Comparison of ENCODE assay signal across 5 cellular contexts in the genomic region with DNA sequence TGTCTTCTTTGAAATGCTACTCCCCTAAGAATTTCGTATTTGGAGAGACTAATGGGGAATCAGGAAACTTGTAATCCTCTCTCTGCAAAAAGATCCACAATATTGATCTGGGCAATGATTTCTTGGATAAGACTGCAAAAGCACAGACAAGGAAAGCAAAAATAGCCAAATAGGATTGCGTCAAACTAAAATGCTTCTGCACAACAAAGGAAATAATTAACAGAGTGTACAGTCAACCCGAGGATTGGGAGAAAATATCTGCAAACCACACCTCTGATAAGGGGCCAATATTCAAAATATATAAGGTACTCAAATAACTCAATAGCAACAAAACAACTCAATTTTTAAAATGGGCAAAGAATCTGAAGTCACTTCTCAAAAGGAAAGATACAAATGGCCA. TPM values are rescaled to one million over a fixed set of nuclear protein-coding genes. Genes with fewer than 3 reads are reported as not detected.
A peak's percentile ranks its signal among the peaks of the same experiment; 100 is the strongest.
DNase-seq lines count a peak whose midpoint lies in the region; ATAC-seq, FAIRE-seq and TF ChIP-seq lines count a peak whose summit lies in the region.
"Not testable (repeated sequence)": the region's sequence is repeated elsewhere in the genome, so short reads cannot be mapped to it uniquely, and the experiment has no call there.

No MANE protein-coding gene starts in this region.

- not testable (repeated sequence) for TF ChIP-seq EP300 in GM12878 (IDR thresholded peaks at IDR 0.05; ENCODE audit: borderline replicate concordance in 1 of 2, control insufficient read depth in 1 of 2, low read depth in 2 of 2, low read length in 2 of 2)

- not testable (repeated sequence) for H3K9me3 ChIP-seq in GM12878 (replicated peaks; ENCODE audit: control insufficient read depth, insufficient read depth, low read length); right lobe of liver

- not testable (repeated sequence) for H3K9me3 Mint-ChIP-seq in Calu3 (ENCODE audit: low read depth, unreplicated experiment)

- DNase-seq in Calu3; GM19239 (ENCODE audit: insufficient read length, low spot score); GM12878 (ENCODE audit: low read depth, low spot score); right lobe of liver: not testable (repeated sequence)

- H3K4me3 Mint-ChIP-seq in Calu3 (ENCODE audit: low read depth, unreplicated experiment): not testable (repeated sequence)

- TF ChIP-seq POLR2A in GM12878 (IDR thresholded peaks at IDR 0.05; ENCODE audit: low read depth, low read length); right lobe of liver (IDR thresholded peaks at IDR 0.05): not testable (repeated sequence)

- not testable (repeated sequence) for H3K4me2 ChIP-seq in GM12878 (ENCODE audit: control insufficient read depth, insufficient read depth)

- not testable (repeated sequence) for H3K9ac ChIP-seq in GM12878 (ENCODE audit: control insufficient read depth, insufficient read depth, low read length)

- intact Hi-C loops in Calu3 (cut with micrococcal nuclease; ENCODE audit: unreplicated experiment); GM12878 (cut with micrococcal nuclease; ENCODE audit: unreplicated experiment); right lobe of liver (cut with DNase I): not testable (repeated sequence)

- RAD21 ChIA-PET in GM12878 (lab: Charles Lee; ENCODE audit: unreplicated experiment): not testable (repeated sequence)

- 28% methylated on average over 3 of the region's 3 CpGs for WGBS in GM12878 (ENCODE audit: insufficient coverage, insufficient replicate concordance, low lambda C conversion rate, missing lambda C conversion rate)
- WGBS in right lobe of liver (ENCODE audit: insufficient coverage, low coverage, low lambda C conversion rate, missing lambda C conversion rate): 26% methylated on average over 3 of the region's 3 CpGs

- not testable (repeated sequence) for TF ChIP-seq RAD21 in GM12878 (IDR thresholded peaks at IDR 0.05; ENCODE audit: insufficient read depth, low read depth, low read length)

- H3K4me1 ChIP-seq in GM12878 (ENCODE audit: control insufficient read depth, insufficient read depth, low read length): not testable (repeated sequence)
- peaks cover 0 to 10% (median 0%) of the 10 kb centered on the region in 4 donors for H3K4me1 ChIP-seq in right lobe of liver

- H3K27me3 Mint-ChIP-seq in Calu3 (ENCODE audit: unreplicated experiment): not testable (repeated sequence)

- POLR2A ChIA-PET in GM12878 (lab: Charles Lee): not testable (repeated sequence)

- H3K27ac ChIP-seq in GM12878 (ENCODE audit: control insufficient read depth, insufficient read depth); right lobe of liver: not testable (repeated sequence)

- H3K36me3 Mint-ChIP-seq in Calu3 (ENCODE audit: insufficient read depth, unreplicated experiment): not testable (repeated sequence)

- CTCF ChIA-PET in Calu3 (lab: Charles Lee); GM12878 (lab: Yijun Ruan, JAX): not testable (repeated sequence)

- not testable (repeated sequence) for H3K27me3 ChIP-seq in GM12878 (replicated peaks in 1 of 2; ENCODE audit: control insufficient read depth in 2 of 2, insufficient read depth in 2 of 2, low read length in 1 of 2); right lobe of liver

- H3K27ac Mint-ChIP-seq in Calu3 (ENCODE audit: unreplicated experiment): peak overlapping the region; percentile 1

- H3K4me1 Mint-ChIP-seq in Calu3 (ENCODE audit: low read depth, unreplicated experiment): peaks cover 27% of the 10 kb centered on the region

- not testable (repeated sequence) for BruUV-seq in Calu3 (replicated peaks; lab: Mats Ljungman, UMichigan); GM12878 (replicated peaks; lab: Mats Ljungman, UMichigan)

- peak; percentile 31 for FAIRE-seq in GM19239 (lab: Jason Lieb, UNC)
- FAIRE-seq in GM12878 (lab: Jason Lieb, UNC): not testable (repeated sequence)

- H3K36me3 ChIP-seq in GM12878 (ENCODE audit: control insufficient read depth in 2 of 2, insufficient read depth in 2 of 2, low read length in 1 of 2); right lobe of liver: not testable (repeated sequence)

- not testable (repeated sequence) for H3K4me3 ChIP-seq in GM12878, right lobe of liver

- not testable (repeated sequence) for TF ChIP-seq CTCF in Calu3 (IDR thresholded peaks at IDR 0.05; ENCODE audit: unreplicated experiment); GM12878 (IDR thresholded peaks at IDR 0.05 in 2 of 3, conservative IDR thresholded peaks at IDR 0.05 in 1 of 3; ENCODE audit: control insufficient read depth in 2 of 3, extremely low read depth in 1 of 3, insufficient read depth in 1 of 3, low read depth in 3 of 3, low read length in 3 of 3); right lobe of liver (IDR thresholded peaks at IDR 0.05)

- H3K79me2 ChIP-seq in GM12878 (ENCODE audit: control insufficient read depth, insufficient read depth, low read length): not testable (repeated sequence)

- H2AFZ ChIP-seq in GM12878 (ENCODE audit: control insufficient read depth, low read depth, low read length): not testable (repeated sequence)

- in situ Hi-C loops in GM12878 (cut with MboI): not testable (repeated sequence)

- SMC1A ChIA-PET in GM12878 (lab: Charles Lee; ENCODE audit: uncharacterized antibody, unreplicated experiment): not testable (repeated sequence)

- not testable (repeated sequence) for H4K20me1 ChIP-seq in GM12878 (ENCODE audit: control insufficient read depth, insufficient read depth)

- ATAC-seq in GM18873 (IDR thresholded peaks at IDR 0.05; ENCODE audit: low FRiP score, unreplicated experiment) (peak; percentile 52), GM12878 (peak; percentile 57), right lobe of liver (peak; percentile 34 to 84 (median 76))

RNA-seq across cellular contexts. Expression of a gene that starts 52.1 kb away (rescaled TPM):
- total RNA-seq in Calu3 (2022): 88.1 and 90.4 TPM in 2 replicates
- 17.5 and 23.3 TPM in 2 replicates for total RNA-seq in GM12878 (2013; cell fraction: nucleolus; rRNA removed)
- total RNA-seq in GM12878 (2014; rRNA removed): 4.0 and 5.8 TPM in 2 replicates
- total RNA-seq in GM12878 (2014; rRNA removed; fragmentation: Illumina TruSeq; extraction: Trizol): 4.8 and 6.2 TPM in 2 replicates
- total RNA-seq in GM12878 (2021): 5.5 and 6.4 TPM in 2 replicates
- 0.76 TPM for polyA plus RNA-seq in GM12878 (2011; ENCODE audit: low read depth)
- polyA plus RNA-seq in GM12878 (2011; rRNA removed): 35.4 and 70.7 TPM in 2 replicates
- 10.3 and 11.8 TPM in 2 replicates for polyA plus RNA-seq in GM12878 (2011; cell fraction: cytosol; rRNA removed)
- 11.5 and 14.2 TPM in 2 replicates for polyA plus RNA-seq in GM12878 (2011; cell fraction: nucleus; rRNA removed)
- polyA plus RNA-seq in GM12878 (2012): 1.4 and 2.0 TPM in 2 replicates
- 5.1 and 6.9 TPM in 2 replicates for polyA plus RNA-seq in GM12878 (2014; fragmentation: Illumina TruSeq; extraction: Trizol)
- polyA plus RNA-seq in GM12878 (2014; fragmentation: Nextera tagmentation; extraction: Ambion mirVana): under 1 TPM; 0.47 to 0.93 TPM
- 3.0 and 3.5 TPM in 2 replicates for polyA plus RNA-seq in GM12878 (2014; rRNA removed)
- polyA plus RNA-seq in GM12878 (2016; fragmentation: Nextera tagmentation; extraction: Ambion mirVana): 1 to 10 TPM in 1 of 2 experiments, under 1 TPM in 1; 0.63 to 1.6 TPM
- 19.5 and 25.2 TPM in 2 replicates for polyA minus RNA-seq in GM12878 (2011; rRNA and poly(A)+ RNA removed)
- polyA minus RNA-seq in GM12878 (2011; cell fraction: cytosol; rRNA and poly(A)+ RNA removed): 8.2 and 11.3 TPM in 2 replicates
- polyA minus RNA-seq in GM12878 (2011; cell fraction: nucleus; rRNA and poly(A)+ RNA removed): 12.3 and 20.5 TPM in 2 replicates
- total RNA-seq in right lobe of liver: 10 to 100 TPM; 14.2 to 23.4 (median 17.3) TPM
